In genomic region chr17:69437475-69437874, GRCh38 we compare ENCODE assay signal across 27 cellular contexts. TPM values are rescaled to one million over a fixed set of nuclear protein-coding genes. Genes with fewer than 3 reads are reported as not detected.
DNase-seq lines count a peak whose midpoint lies in the region; ATAC-seq, FAIRE-seq and TF ChIP-seq lines count a peak whose summit lies in the region.
"Had no signal": no experiment of that assay in that cellular context is flagged by ENCODE, and none has a peak within 500 bp of the region (broad histone marks: within the 10 kb centered on the region; RNA-seq: fewer than 3 reads in every experiment).

No MANE protein-coding gene starts in this region.

- FAIRE-seq in A549 (lab: Jason Lieb, UNC) (no peak), bronchial epithelial cell (lab: Jason Lieb, UNC) (no peak)
- FAIRE-seq: A204.1, D721Med, GM12878, GM19239, H54 had no signal

- POLR2A ChIA-PET in A549 (lab: Yijun Ruan, JAX), result interaction anchor here (1.1 kb wide), 1 partner anchor 23 kb away, joined by 3 read pairs; the partner anchor contains the start of gene MAP2K6

- TF ChIP-seq EP300 in A549 (IDR thresholded peaks at IDR 0.05), result no peak

- CTCF ChIA-PET in A549 (lab: Yijun Ruan, JAX), result interaction anchor here (1.5 to 2.1 kb wide), 2 partner anchors 11 to 85 kb away, joined by 5 read pairs; no protein-coding TSS in a partner anchor

- TF ChIP-seq CTCF in A549 (IDR thresholded peaks at IDR 0.05), result no peak
- TF ChIP-seq CTCF in bronchial epithelial cell (IDR thresholded peaks at IDR 0.05; ENCODE audit: insufficient read depth, low read length, severe bottlenecking), result no peak

- H3K36me3 ChIP-seq in adipocyte (ENCODE audit: control insufficient read depth, insufficient read depth, low read length, severe bottlenecking) (no peaks in the 10 kb centered on the region), bronchial epithelial cell (ENCODE audit: control insufficient read depth, insufficient read depth, low read length) (no peaks in the 10 kb centered on the region)
- H3K36me3 ChIP-seq: BE2C, HAP-1 had no signal

- H3K4me1 ChIP-seq in A549 (peaks cover 13% of the 10 kb centered on the region; the same call in 1 of the 3 replicates), adipocyte (ENCODE audit: control insufficient read depth, insufficient read depth, low read length) (peaks cover 7% of the 10 kb centered on the region)
- H3K4me1 ChIP-seq: BLaER1 treated with 17β-estradiol and CSF1 and Interleukin-3, amounts not matched to agents 10 nM and 100 nM had no signal

- no peak overlapping the region for H3K9ac ChIP-seq in adipocyte (ENCODE audit: low read length)
- H3K9ac ChIP-seq: BLaER1 treated with 17β-estradiol and CSF1 and Interleukin-3, amounts not matched to agents 10 nM and 100 nM had no signal

- no peak for ATAC-seq in A549
- ATAC-seq in GM19452 (IDR thresholded peaks at IDR 0.05; ENCODE audit: unreplicated experiment), result no peak
- no peak for ATAC-seq in HG03095 (IDR thresholded peaks at IDR 0.05; ENCODE audit: unreplicated experiment)
- ATAC-seq: GM12878 had no signal

- DNase-seq in A549 (ENCODE audit: low read depth in 1 of 2, low spot score in 1 of 2) (no peak), adipocyte (ENCODE audit: low read depth) (peak; percentile 8), bronchial epithelial cell (ENCODE audit: low read depth) (peak; percentile 44), iris pigment epithelial cell (ENCODE audit: low read depth) (peak; percentile 38), NCI-H146 treated with DMSO at 0.1 percent for 48 hours (lab: John Stamatoyannopoulos, UW; ENCODE audit: unreplicated experiment) (no peak), mucosa of gallbladder (ENCODE audit: low spot score) (no peak)
- DNase-seq: ACHN; AML-193; BE2C; CD4-positive, alpha-beta T cell; CD8-positive, alpha-beta memory T cell; DMS 273 treated with DMSO at 0.1 percent for 48 hours; DMS79; EL; GDM1; GOT3; HFFc6 had no signal

- WGBS in A549 (ENCODE audit: missing lambda C conversion rate), result 93% methylated on average over 1 of the region's 1 CpG

- TF ChIP-seq POLR2A in A549 (IDR thresholded peaks at IDR 0.05; ENCODE audit: low read length), result no peak

- H3K4me3 ChIP-seq in A549 (no peak overlapping the region), adipocyte (ENCODE audit: low read length) (no peak overlapping the region), bronchial epithelial cell (ENCODE audit: low read depth, low read length) (no peak overlapping the region)
- H3K4me3 ChIP-seq: BLaER1 treated with 17β-estradiol and CSF1 and Interleukin-3, amounts not matched to agents 10 nM and 100 nM; GM12878; HAP-1 had no signal

- H3K27me3 ChIP-seq in adipocyte (replicated peaks; ENCODE audit: control insufficient read depth, insufficient read depth, low read length) (no peaks in the 10 kb centered on the region), bronchial epithelial cell (ENCODE audit: control insufficient read depth, insufficient read depth, low read length) (no peaks in the 10 kb centered on the region)
- H3K27me3 ChIP-seq: BE2C; BLaER1 treated with 17β-estradiol and CSF1 and Interleukin-3, amounts not matched to agents 10 nM and 100 nM had no signal

- H3K27ac ChIP-seq in A549, result no peak overlapping the region
- H3K27ac ChIP-seq: 22Rv1; BLaER1 treated with 17β-estradiol and CSF1 and Interleukin-3, amounts not matched to agents 10 nM and 100 nM had no signal

- H3K4me2 ChIP-seq in A549, result no peak overlapping the region
- H3K4me2 ChIP-seq: BLaER1 treated with 17β-estradiol and CSF1 and Interleukin-3, amounts not matched to agents 10 nM and 100 nM had no signal

- TF ChIP-seq RAD21 in A549 (conservative IDR thresholded peaks at IDR 0.05 in 1 of 2, IDR thresholded peaks at IDR 0.05 in 1 of 2), result no peak

- no peaks in the 10 kb centered on the region for H3K9me3 ChIP-seq in A549
- peaks cover 12% of the 10 kb centered on the region for H3K9me3 ChIP-seq in adipocyte (ENCODE audit: control insufficient read depth, low read length)
- H3K9me3 ChIP-seq: BE2C, HAP-1 had no signal

TF ChIP-seq in A549, 52 proteins besides CTCF, POLR2A, EP300 and RAD21:
- TF ChIP-seq CEBPB (IDR thresholded peaks at IDR 0.05) (peak; percentile 60 to 64; a peak in 3 of 4 replicates), SMC3 (IDR thresholded peaks at IDR 0.05) (no peak)

RNA-seq across cellular contexts. Expression of gene MAP2K6, which starts 23.0 kb away (rescaled TPM):
- polyA plus RNA-seq in A549 (2011; rRNA removed) (20.1 and 20.2 TPM in 2 replicates), A549 (2017; fragmentation: RNase III; extraction: RNeasy Plus Mini Kit Qiagen cat#74134 plus additional on column Dnase treatment) (18.7 to 24.1 TPM (median 20.7 TPM) in 3 replicates)
- polyA plus RNA-seq in A549 (2012; cell fraction: cytosol; rRNA removed), result 9.2 and 9.5 TPM in 2 replicates
- polyA plus RNA-seq in A549 (2012; cell fraction: nucleus; rRNA removed), result 3.4 and 4.7 TPM in 2 replicates
- polyA minus RNA-seq in A549 (2011; rRNA and poly(A)+ RNA removed), result 18.1 and 25.1 TPM in 2 replicates
- total RNA-seq in bronchial epithelial cell (0.13 and 0.26 TPM in 2 replicates), mucosa of gallbladder (20.1 TPM)

Comparison
In these comparisons a context has a peak if more than half of its experiments do, and no peak if none do; other contexts are left out.
1. DNase-seq: peak in adipocyte (single experiment), bronchial epithelial cell (single experiment) and iris pigment epithelial cell (single experiment); none in A549 (0 of 2), NCI-H146 treated with DMSO at 0.1 percent for 48 hours (single experiment) and mucosa of gallbladder (single experiment).
2. RNA of gene MAP2K6, which starts 23.0 kb away (total RNA-seq): 20.1 TPM in mucosa of gallbladder (single experiment); 0.13 to 0.26 TPM in bronchial epithelial cell; every median in the first group is over 10 times any median in the second.